Comparison of ENCODE assay signal across 8 cellular contexts in genomic region chr20:49484180-49485140, GRCh38. TPM values are rescaled to one million over a fixed set of nuclear protein-coding genes. Genes with fewer than 3 reads are reported as not detected.
DNase-seq lines count a peak whose midpoint lies in the region; ATAC-seq and TF ChIP-seq lines count a peak whose summit lies in the region.

No MANE protein-coding gene starts in this region.

- ATAC-seq in HG02852 (IDR thresholded peaks at IDR 0.05; ENCODE audit: unreplicated experiment): no peak

- peaks cover 46% of the 10 kb centered on the region for H3K27me3 Mint-ChIP-seq in chondrocyte (ENCODE audit: low read depth)

- H3K9me3 Mint-ChIP-seq in chondrocyte (ENCODE audit: low read depth): no peaks in the 10 kb centered on the region

- no peak overlapping the region for H3K27ac Mint-ChIP-seq in chondrocyte (ENCODE audit: unreplicated experiment)

- DNase-seq in A172 (ENCODE audit: low spot score) (peak; percentile 65), GM20000 (ENCODE audit: low spot score) (peak; percentile 84), NCI-H2227 (lab: John Stamatoyannopoulos, UW; ENCODE audit: unreplicated experiment) (peak; percentile 90), chondrocyte (ENCODE audit: low spot score) (no peak), kidney glomerular epithelial cell (lab: John Stamatoyannopoulos, UW) (peak; percentile 42)
- peak; percentile 42 to 75 for DNase-seq in activated CD4-positive, alpha-beta T cell treated with anti-CD3 and anti-CD28 coated beads for 24 hours (ENCODE audit: low read depth in 2 of 2)
- DNase-seq in stimulated activated CD4-positive, alpha-beta T cell treated with anti-CD3 and anti-CD28 coated beads, Interleukin-15, amount 100 ng/mL, for 1 hour (ENCODE audit: low read depth in 1 of 2, low spot score in 1 of 2): peak; percentile 20 to 47

- peak; percentile 60 for TF ChIP-seq CTCF in GM20000 (IDR thresholded peaks at IDR 0.05; ENCODE audit: extremely low read depth, missing control alignments)
- peak; percentile 95 for TF ChIP-seq CTCF in chondrocyte (IDR thresholded peaks at IDR 0.05)

- peak overlapping the region; percentile 82 for H3K4me3 Mint-ChIP-seq in chondrocyte (ENCODE audit: unreplicated experiment)

- H3K4me1 Mint-ChIP-seq in chondrocyte (ENCODE audit: low read depth): peaks cover 12% of the 10 kb centered on the region

- H3K36me3 Mint-ChIP-seq in chondrocyte (ENCODE audit: low read depth): peaks cover 1% of the 10 kb centered on the region

RNA-seq across cellular contexts. Expression of gene KCNB1, which starts 2.0 kb away (rescaled TPM):
- total RNA-seq in A172 (2014; rRNA removed; shearing (Covaris generic)): 0.31 and 0.41 TPM in 2 replicates
- 1.2 to 17.8 TPM (median 1.3 TPM) in 3 replicates for total RNA-seq in chondrocyte
